ENCODE assay signal across 1 cellular context in genomic region chr7:99990417-99990816, GRCh38.
TF ChIP-seq lines count a peak whose summit lies in the region.

No MANE protein-coding gene starts in this region.

TF ChIP-seq in IMR-90, 13 proteins besides CTCF, POLR2A, EP300 and RAD21:
- TF ChIP-seq USF2 (IDR thresholded peaks at IDR 0.05; ENCODE audit: low read depth, low read length), result no peak
- no peak for TF ChIP-seq RFX5 (IDR thresholded peaks at IDR 0.05; ENCODE audit: low read depth, low read length)
- TF ChIP-seq MXI1 (IDR thresholded peaks at IDR 0.05; ENCODE audit: borderline replicate concordance, low read depth, low read length), result no peak
- no peak for TF ChIP-seq BHLHE40 (IDR thresholded peaks at IDR 0.05; ENCODE audit: low read depth, low read length)
- TF ChIP-seq NFE2L2 (IDR thresholded peaks at IDR 0.05; ENCODE audit: low read depth, low read length), result no peak
- no peak for TF ChIP-seq CHD1 (IDR thresholded peaks at IDR 0.05; ENCODE audit: low read depth, low read length)
- TF ChIP-seq SMC3 (IDR thresholded peaks at IDR 0.05; ENCODE audit: low read depth, low read length), result no peak
- no peak for TF ChIP-seq RCOR1 (IDR thresholded peaks at IDR 0.05; ENCODE audit: insufficient replicate concordance, low read length)
- no peak for TF ChIP-seq CEBPB (IDR thresholded peaks at IDR 0.05; ENCODE audit: low read depth, low read length)
- TF ChIP-seq, protein P1, sequence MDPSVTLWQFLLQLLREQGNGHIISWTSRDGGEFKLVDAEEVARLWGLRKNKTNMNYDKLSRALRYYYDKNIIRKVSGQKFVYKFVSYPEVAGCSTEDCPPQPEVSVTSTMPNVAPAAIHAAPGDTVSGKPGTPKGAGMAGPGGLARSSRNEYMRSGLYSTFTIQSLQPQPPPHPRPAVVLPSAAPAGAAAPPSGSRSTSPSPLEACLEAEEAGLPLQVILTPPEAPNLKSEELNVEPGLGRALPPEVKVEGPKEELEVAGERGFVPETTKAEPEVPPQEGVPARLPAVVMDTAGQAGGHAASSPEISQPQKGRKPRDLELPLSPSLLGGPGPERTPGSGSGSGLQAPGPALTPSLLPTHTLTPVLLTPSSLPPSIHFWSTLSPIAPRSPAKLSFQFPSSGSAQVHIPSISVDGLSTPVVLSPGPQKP (IDR thresholded peaks at IDR 0.05; ENCODE audit: borderline replicate concordance, low read depth, low read length), result no peak
- TF ChIP-seq FOS (IDR thresholded peaks at IDR 0.05; ENCODE audit: low read depth, low read length), result no peak
- TF ChIP-seq MAZ (IDR thresholded peaks at IDR 0.05; ENCODE audit: borderline replicate concordance, low read depth, low read length), result no peak
- TF ChIP-seq MAFK (IDR thresholded peaks at IDR 0.05; ENCODE audit: low read depth, low read length), result no peak
